In genomic region chr12:53205747-53206146, GRCh38 we compare ENCODE assay signal across 2 cellular contexts.
A peak's percentile ranks its signal among the peaks of the same experiment; 100 is the strongest.
TF ChIP-seq lines count a peak whose summit lies in the region.

No MANE protein-coding gene starts in this region.

TF ChIP-seq in IMR-90, 13 proteins besides CTCF, POLR2A, EP300 and RAD21:
- TF ChIP-seq SMC3 (IDR thresholded peaks at IDR 0.05; ENCODE audit: low read depth, low read length) (no peak), USF2 (IDR thresholded peaks at IDR 0.05; ENCODE audit: low read depth, low read length) (peak; percentile 32; the same call in 1 of the 2 replicates), NFE2L2 (IDR thresholded peaks at IDR 0.05; ENCODE audit: low read depth, low read length) (no peak), MAZ (IDR thresholded peaks at IDR 0.05; ENCODE audit: borderline replicate concordance, low read depth, low read length) (peak; percentile 8; the same call in 1 of the 2 replicates), MAFK (IDR thresholded peaks at IDR 0.05; ENCODE audit: low read depth, low read length) (no peak), BHLHE40 (IDR thresholded peaks at IDR 0.05; ENCODE audit: low read depth, low read length) (0 out of 2 replicates have a peak, but pooled peaks have one; percentile 4), MXI1 (IDR thresholded peaks at IDR 0.05; ENCODE audit: borderline replicate concordance, low read depth, low read length) (no peak), RCOR1 (IDR thresholded peaks at IDR 0.05; ENCODE audit: insufficient replicate concordance, low read length) (no peak), FOS (IDR thresholded peaks at IDR 0.05; ENCODE audit: low read depth, low read length) (peak; percentile 38; the same call in 1 of the 2 replicates), ELK1 (IDR thresholded peaks at IDR 0.05; ENCODE audit: borderline replicate concordance, low read depth, low read length) (no peak), CEBPB (IDR thresholded peaks at IDR 0.05; ENCODE audit: low read depth, low read length) (peak; percentile 96), CHD1 (IDR thresholded peaks at IDR 0.05; ENCODE audit: low read depth, low read length) (no peak), RFX5 (IDR thresholded peaks at IDR 0.05; ENCODE audit: low read depth, low read length) (no peak)

TF ChIP-seq in GM23338, 12 proteins besides CTCF, POLR2A, EP300 and RAD21 (continued from another document):
- TF ChIP-seq REST (IDR thresholded peaks at IDR 0.05; ENCODE audit: unreplicated experiment) = no peak
- TF ChIP-seq POLR2AphosphoS5 (IDR thresholded peaks at IDR 0.05; ENCODE audit: low read depth) = no peak
- no peak for TF ChIP-seq JUNB (IDR thresholded peaks at IDR 0.05; ENCODE audit: unreplicated experiment)
- no peak for TF ChIP-seq EZH2 (IDR thresholded peaks at IDR 0.05; ENCODE audit: low read depth, unreplicated experiment)
- TF ChIP-seq ZNF462 (CRISPR knock-in tag; IDR thresholded peaks at IDR 0.05) = no peak
- TF ChIP-seq STAT1 (IDR thresholded peaks at IDR 0.05; ENCODE audit: unreplicated experiment) = no peak
- TF ChIP-seq ETS1 (IDR thresholded peaks at IDR 0.05) = no peak
- no peak for TF ChIP-seq EZH2phosphoT487 (IDR thresholded peaks at IDR 0.05; ENCODE audit: unreplicated experiment)
- TF ChIP-seq ZNF114 (CRISPR knock-in tag; IDR thresholded peaks at IDR 0.05) = no peak
- TF ChIP-seq ZNF331 (CRISPR knock-in tag; IDR thresholded peaks at IDR 0.05; ENCODE audit: low read depth) = no peak
- TF ChIP-seq NANOG (IDR thresholded peaks at IDR 0.05; ENCODE audit: borderline replicate concordance) = no peak
